Comparison of ENCODE assay signal across 12 cellular contexts in genomic region chr18:5543036-5543671, GRCh38. TPM values are rescaled to one million over a fixed set of nuclear protein-coding genes. Genes with fewer than 3 reads are reported as not detected.
DNase-seq lines count a peak whose midpoint lies in the region; ATAC-seq and TF ChIP-seq lines count a peak whose summit lies in the region.
"Had no signal": no experiment of that assay in that cellular context is flagged by ENCODE, and none has a peak within 500 bp of the region (broad histone marks: within the 10 kb centered on the region; RNA-seq: fewer than 3 reads in every experiment).

No MANE protein-coding gene starts in this region.

- H3K36me3 Mint-ChIP-seq in chondrocyte (ENCODE audit: low read depth), result no peaks in the 10 kb centered on the region

- intact Hi-C loops in testis (cut with DNase I; ENCODE audit: low total_unique reads), result no loop called here

- H3K27me3 Mint-ChIP-seq in chondrocyte (ENCODE audit: low read depth), result no peaks in the 10 kb centered on the region

- peak overlapping the region; percentile 68 to 75 for H3K4me3 ChIP-seq in testis
- H3K4me3 ChIP-seq: BLaER1 had no signal

- H3K36me3 ChIP-seq in testis (ENCODE audit: low read depth, missing control alignments), result no peaks in the 10 kb centered on the region
- H3K36me3 ChIP-seq: BLaER1 had no signal

- H3K27ac ChIP-seq in testis, result peak overlapping the region; percentile 16 to 86
- H3K27ac ChIP-seq: BLaER1 had no signal

- no peaks in the 10 kb centered on the region for H3K9me3 ChIP-seq in testis

- peak overlapping the region; percentile 80 for H3K4me3 Mint-ChIP-seq in chondrocyte (ENCODE audit: unreplicated experiment)

- 2% methylated on average over 52 of the region's 82 CpGs; no CpG with 5 or more reads in 1 of the 2 donors for WGBS in testis, 2 donors

- H3K9me3 Mint-ChIP-seq in chondrocyte (ENCODE audit: low read depth), result no peaks in the 10 kb centered on the region
- H3K9me3 Mint-ChIP-seq: central memory CD8-positive, alpha-beta T cell had no signal

- peaks cover 5% of the 10 kb centered on the region for H3K4me1 ChIP-seq in testis
- H3K4me1 ChIP-seq: BLaER1 had no signal

- TF ChIP-seq CTCF in chondrocyte (IDR thresholded peaks at IDR 0.05), result no peak
- no peak for TF ChIP-seq CTCF in testis (IDR thresholded peaks at IDR 0.05)

- no peak overlapping the region for H3K27ac Mint-ChIP-seq in chondrocyte (ENCODE audit: unreplicated experiment)

- DNase-seq in NCI-H2196 (lab: John Stamatoyannopoulos, UW; ENCODE audit: unreplicated experiment) (peak; percentile 20), NCI-H2196 treated with DMSO at 0.1 percent for 48 hours (lab: John Stamatoyannopoulos, UW; ENCODE audit: unreplicated experiment) (no peak), chondrocyte (ENCODE audit: low spot score) (no peak), left kidney (ENCODE audit: low read depth, low spot score) (peak; percentile 79), testis (peak; percentile 30), pons (ENCODE audit: low spot score) (no peak)

- H3K27me3 ChIP-seq in testis, result no peaks in the 10 kb centered on the region
- H3K27me3 ChIP-seq: BLaER1 had no signal

- H3K4me1 Mint-ChIP-seq in chondrocyte (ENCODE audit: low read depth), result peaks cover 32% of the 10 kb centered on the region
- H3K4me1 Mint-ChIP-seq: central memory CD8-positive, alpha-beta T cell had no signal

- ATAC-seq in GM18873 (IDR thresholded peaks at IDR 0.05; ENCODE audit: low FRiP score, unreplicated experiment) (no peak), HG02798 (IDR thresholded peaks at IDR 0.05; ENCODE audit: poor library complexity, unreplicated experiment) (no peak)
- ATAC-seq: HCT116, Panc1 had no signal

- TF ChIP-seq POLR2A in testis (IDR thresholded peaks at IDR 0.05), result no peak

RNA-seq across cellular contexts. Expression of gene EPB41L3, which starts 0.6 kb away (rescaled TPM):
- total RNA-seq in chondrocyte, result 47.0 to 63.5 TPM (median 61.1 TPM) in 3 replicates
- total RNA-seq in testis, result 100 to 1,000 TPM; 274 to 403 TPM
- polyA plus RNA-seq in testis (ENCODE audit: insufficient read depth, low read depth, low replicate concordance), result 152 TPM

Comparison
In these comparisons a context has a peak if more than half of its experiments do, and no peak if none do; other contexts are left out.
1. DNase-seq: peak in NCI-H2196 (single experiment), left kidney (single experiment) and testis (single experiment); none in NCI-H2196 treated with DMSO at 0.1 percent for 48 hours (single experiment), chondrocyte (single experiment) and pons (single experiment).